ENCODE assay signal across 8 cellular contexts in genomic region chr5:55226027-55226933, GRCh38. TPM values are rescaled to one million over a fixed set of nuclear protein-coding genes. Genes with fewer than 3 reads are reported as not detected.
DNase-seq lines count a peak whose midpoint lies in the region; ATAC-seq and TF ChIP-seq lines count a peak whose summit lies in the region.

No MANE protein-coding gene starts in this region.

- H3K4me1 ChIP-seq in CD4-positive, alpha-beta memory T cell (ENCODE audit: insufficient read depth, low read length) = peaks cover 42% of the 10 kb centered on the region
- H3K4me1 ChIP-seq in ovary (ENCODE audit: insufficient read depth) = peaks cover 7% of the 10 kb centered on the region

- no peaks in the 10 kb centered on the region for H3K9me3 ChIP-seq in CD4-positive, alpha-beta memory T cell (ENCODE audit: control insufficient read depth in 1 of 2, low read length in 2 of 2)
- no peaks in the 10 kb centered on the region for H3K9me3 ChIP-seq in ovary

- no peaks in the 10 kb centered on the region for H3K36me3 ChIP-seq in CD4-positive, alpha-beta memory T cell (ENCODE audit: insufficient read depth, low read length)
- no peaks in the 10 kb centered on the region for H3K36me3 ChIP-seq in ovary

- peak; percentile 47 for ATAC-seq in GM19328 (IDR thresholded peaks at IDR 0.05; ENCODE audit: unreplicated experiment)
- ATAC-seq in HG03521 (IDR thresholded peaks at IDR 0.05; ENCODE audit: unreplicated experiment) = peak; percentile 40
- peak; percentile 62 for ATAC-seq in activated CD8-positive, alpha-beta memory T cell treated with anti-CD3 and anti-CD28 coated beads, Interleukin-2, amount 10 ng/mL, durations not matched to agents 7 days and 5 days

- 3 to 5% (median 4%) methylated on average over 46 to 54 of the region's 54 CpGs for WGBS in ovary, 3 donors

- H3K27me3 ChIP-seq in CD4-positive, alpha-beta memory T cell (ENCODE audit: insufficient read depth, low read length) = peaks cover 84% of the 10 kb centered on the region
- H3K27me3 ChIP-seq in ovary = no peaks in the 10 kb centered on the region

- peak in 4 of 5 donors; percentile 28 to 41 (median 34) for DNase-seq in CD4-positive, alpha-beta memory T cell
- DNase-seq in NCI-H82 (lab: John Stamatoyannopoulos, UW) (peak; percentile 86), fibroblast of the aortic adventitia (ENCODE audit: low read depth) (peak; percentile 25), ovary (peak; percentile 28 to 67 (median 47)), AG08395 (ENCODE audit: low spot score) (no peak)
- peak; percentile 76 for DNase-seq in activated CD8-positive, alpha-beta memory T cell treated with anti-CD3 and anti-CD28 coated beads, Interleukin-2, amount 10 ng/mL, durations not matched to agents 7 days and 5 days

- no peak for TF ChIP-seq EP300 in ovary (IDR thresholded peaks at IDR 0.05)

- peaks cover 0 to 4% (median 0%) of the 10 kb centered on the region in 8 donors for H3K9me3 Mint-ChIP-seq in CD4-positive, alpha-beta memory T cell
- H3K9me3 Mint-ChIP-seq in activated CD8-positive, alpha-beta memory T cell treated with anti-CD3 and anti-CD28 coated beads, Interleukin-2, amount 10 ng/mL, durations not matched to agents 7 days and 5 days (ENCODE audit: low read depth) = no peaks in the 10 kb centered on the region

- H3K36me3 Mint-ChIP-seq in CD4-positive, alpha-beta memory T cell = no peaks in the 10 kb centered on the region
- H3K36me3 Mint-ChIP-seq in activated CD8-positive, alpha-beta memory T cell treated with anti-CD3 and anti-CD28 coated beads, Interleukin-2, amount 10 ng/mL, durations not matched to agents 7 days and 5 days = peaks cover 4% of the 10 kb centered on the region

- peak overlapping the region; percentile 43 to 77 (median 68) for H3K4me3 Mint-ChIP-seq in CD4-positive, alpha-beta memory T cell
- peak overlapping the region; percentile 45 for H3K4me3 Mint-ChIP-seq in activated CD8-positive, alpha-beta memory T cell treated with anti-CD3 and anti-CD28 coated beads, Interleukin-2, amount 10 ng/mL, durations not matched to agents 7 days and 5 days

- CTCF ChIA-PET in CD4-positive, alpha-beta memory T cell (lab: Charles Lee; ENCODE audit: partially characterized antibody) = interaction anchor here (1.2 kb wide), 2 partner anchors 9 to 54 kb away, joined by 3 read pairs; no protein-coding TSS in a partner anchor
- CTCF ChIA-PET in activated CD8-positive, alpha-beta memory T cell treated with anti-CD3 and anti-CD28 coated beads, Interleukin-2, amount 10 ng/mL, durations not matched to agents 7 days and 5 days (lab: Charles Lee) = interaction anchor here (0.6 to 2.4 kb wide), 12 partner anchors 8 to 466 kb away, joined by 3 to 9 read pairs (median 3); partner anchors contain the start of gene DHX29

- TF ChIP-seq CTCF in fibroblast of the aortic adventitia (IDR thresholded peaks at IDR 0.05; ENCODE audit: insufficient read depth, low read length) (peak; percentile 50), ovary (IDR thresholded peaks at IDR 0.05) (no peak)

- peaks cover 21 to 50% (median 32%) of the 10 kb centered on the region in 4 donors for H3K4me1 Mint-ChIP-seq in CD4-positive, alpha-beta memory T cell
- H3K4me1 Mint-ChIP-seq in activated CD8-positive, alpha-beta memory T cell treated with anti-CD3 and anti-CD28 coated beads, Interleukin-2, amount 10 ng/mL, durations not matched to agents 7 days and 5 days = peaks cover 30% of the 10 kb centered on the region

- H3K27me3 Mint-ChIP-seq in CD4-positive, alpha-beta memory T cell = peaks cover 72 to 75% of the 10 kb centered on the region in 2 donors
- H3K27me3 Mint-ChIP-seq in activated CD8-positive, alpha-beta memory T cell treated with anti-CD3 and anti-CD28 coated beads, Interleukin-2, amount 10 ng/mL, durations not matched to agents 7 days and 5 days = peaks cover 87% of the 10 kb centered on the region

- intact Hi-C loops in CD4-positive, alpha-beta memory T cell (cut with micrococcal nuclease) = no loop called here
- intact Hi-C loops in ovary (cut with DNase I) = no loop called here

- TF ChIP-seq POLR2A in ovary (IDR thresholded peaks at IDR 0.05) = no peak

- H3K27ac Mint-ChIP-seq in CD4-positive, alpha-beta memory T cell = no peak overlapping the region
- no peak overlapping the region for H3K27ac Mint-ChIP-seq in activated CD8-positive, alpha-beta memory T cell treated with anti-CD3 and anti-CD28 coated beads, Interleukin-2, amount 10 ng/mL, durations not matched to agents 7 days and 5 days

- peak overlapping the region in 1 of 2 donors; percentile 39 for H3K4me3 ChIP-seq in CD4-positive, alpha-beta memory T cell (ENCODE audit: low read length in 2 of 2)
- H3K4me3 ChIP-seq in fibroblast of the aortic adventitia (ENCODE audit: low read depth, low read length) = peak overlapping the region; percentile 9
- peak overlapping the region; percentile 29 for H3K4me3 ChIP-seq in ovary

- POLR2A ChIA-PET in CD4-positive, alpha-beta memory T cell (lab: Charles Lee; ENCODE audit: partially characterized antibody) = no interaction called here

- H3K27ac ChIP-seq in CD4-positive, alpha-beta memory T cell (ENCODE audit: low read depth, low read length) = no peak overlapping the region
- no peak overlapping the region for H3K27ac ChIP-seq in ovary

RNA-seq across cellular contexts. Expression of gene MCIDAS, which starts 0.8 kb away (rescaled TPM):
- not detected for total RNA-seq in CD4-positive, alpha-beta memory T cell
- not detected for polyA plus RNA-seq in CD4-positive, alpha-beta memory T cell
- under 1 TPM in 1 of 2 experiments, not detected in 1; 0.21 TPM for total RNA-seq in activated CD8-positive, alpha-beta memory T cell treated with anti-CD3 and anti-CD28 coated beads, Interleukin-2, amount 10 ng/mL, durations not matched to agents 7 days and 5 days
- total RNA-seq in fibroblast of the aortic adventitia (ENCODE audit: low replicate concordance) (not detected in 2 replicates), ovary (1 to 10 TPM in 1 of 7 donors, under 1 TPM in 1, not detected in 5; 0.10 to 1.5 TPM)
- not detected for polyA plus RNA-seq in ovary

RNA-seq across cellular contexts. Expression of gene CCNO, which starts 7.1 kb away (rescaled TPM):
- total RNA-seq in CD4-positive, alpha-beta memory T cell = not detected
- polyA plus RNA-seq in CD4-positive, alpha-beta memory T cell = not detected
- under 1 TPM; 0.26 TPM for total RNA-seq in activated CD8-positive, alpha-beta memory T cell treated with anti-CD3 and anti-CD28 coated beads, Interleukin-2, amount 10 ng/mL, durations not matched to agents 7 days and 5 days
- total RNA-seq in fibroblast of the aortic adventitia (ENCODE audit: low replicate concordance) = 0.18 TPM in 1 of 2 replicates, not detected in the other
- 10 to 100 TPM in 1 of 7 donors, 1 to 10 TPM in 4, under 1 TPM in 2; 0.36 to 11.8 (median 1.7) TPM for total RNA-seq in ovary
- 1 to 10 TPM in 1 of 2 donors, under 1 TPM in 1; 0.13 to 1.1 TPM for polyA plus RNA-seq in ovary

RNA-seq across cellular contexts. Expression of gene CDC20B, which starts 53.3 kb away (rescaled TPM):
- not detected for total RNA-seq in CD4-positive, alpha-beta memory T cell
- polyA plus RNA-seq in CD4-positive, alpha-beta memory T cell = not detected
- under 1 TPM; 0.53 to 0.75 TPM for total RNA-seq in activated CD8-positive, alpha-beta memory T cell treated with anti-CD3 and anti-CD28 coated beads, Interleukin-2, amount 10 ng/mL, durations not matched to agents 7 days and 5 days
- not detected in 2 replicates for total RNA-seq in fibroblast of the aortic adventitia (ENCODE audit: low replicate concordance)
- 10 to 100 TPM in 1 of 7 donors, under 1 TPM in 4, not detected in 2; 0.12 to 10.7 (median 0.24) TPM for total RNA-seq in ovary
- not detected for polyA plus RNA-seq in ovary
